8 cellular contexts compared by ENCODE assay signal in genomic region chr17:82246365-82247174, GRCh38. TPM values are rescaled to one million over a fixed set of nuclear protein-coding genes. Genes with fewer than 3 reads are reported as not detected.
DNase-seq lines count a peak whose midpoint lies in the region; ATAC-seq, FAIRE-seq and TF ChIP-seq lines count a peak whose summit lies in the region.

No MANE protein-coding gene starts in this region.

- POLR2A ChIA-PET in activated CD8-positive, alpha-beta T cell treated with anti-CD3 and anti-CD28 coated beads for 36 hours (lab: Charles Lee), result interaction anchor here (1.1 to 1.5 kb wide), 2 partner anchors 52 to 75 kb away, joined by 3 to 4 read pairs; no protein-coding TSS in a partner anchor

- peaks cover 63% of the 10 kb centered on the region for H3K36me3 Mint-ChIP-seq in activated CD8-positive, alpha-beta T cell treated with anti-CD3 and anti-CD28 coated beads for 36 hours (ENCODE audit: low read depth)

- FAIRE-seq in HTR-8/SVneo (lab: Jason Lieb, UNC), result no peak

- no peak overlapping the region for H3K4me3 Mint-ChIP-seq in activated CD8-positive, alpha-beta T cell treated with anti-CD3 and anti-CD28 coated beads for 36 hours

- TF ChIP-seq CTCF in activated CD8-positive, alpha-beta T cell treated with anti-CD3 and anti-CD28 coated beads for 36 hours (IDR thresholded peaks at IDR 0.05), result no peak
- TF ChIP-seq CTCF in left ventricle myocardium inferior (IDR thresholded peaks at IDR 0.05; ENCODE audit: borderline replicate concordance), result no peak

- H3K27me3 Mint-ChIP-seq in activated CD8-positive, alpha-beta T cell treated with anti-CD3 and anti-CD28 coated beads for 36 hours, result no peaks in the 10 kb centered on the region

- H3K27ac Mint-ChIP-seq in activated CD8-positive, alpha-beta T cell treated with anti-CD3 and anti-CD28 coated beads for 36 hours, result peak overlapping the region; percentile 74

- H3K9me3 Mint-ChIP-seq in activated CD8-positive, alpha-beta T cell treated with anti-CD3 and anti-CD28 coated beads for 36 hours, result no peaks in the 10 kb centered on the region

- H3K27ac ChIP-seq in left ventricle myocardium inferior (replicated peaks) (peak overlapping the region; percentile 75), substantia nigra (ENCODE audit: low read depth, low read length, poor library complexity, severe bottlenecking) (peak overlapping the region; percentile 30)

- intact Hi-C loops in activated CD8-positive, alpha-beta T cell treated with anti-CD3 and anti-CD28 coated beads for 36 hours (cut with micrococcal nuclease), result no loop called here
- intact Hi-C loops in left ventricle myocardium inferior (cut with micrococcal nuclease), result no loop called here

- no peak overlapping the region for H3K4me3 ChIP-seq in left ventricle myocardium inferior

- peaks cover 82% of the 10 kb centered on the region for H3K36me3 ChIP-seq in left ventricle myocardium inferior

- DNase-seq in NCI-H2196 (lab: John Stamatoyannopoulos, UW; ENCODE audit: unreplicated experiment), result peak; percentile 76
- no peak for DNase-seq in NCI-H2196 treated with DMSO at 0.1 percent for 48 hours (lab: John Stamatoyannopoulos, UW; ENCODE audit: unreplicated experiment)
- DNase-seq in activated CD8-positive, alpha-beta T cell treated with anti-CD3 and anti-CD28 coated beads for 36 hours, result no peak
- DNase-seq in left ventricle myocardium inferior, result no peak
- DNase-seq in substantia nigra (lab: John Stamatoyannopoulos, UW), result peak in 4 of 49 donors; percentile 13 to 72 (median 22)
- DNase-seq in SKM-1 treated with dmso at 0.1 percent for 144 hours (lab: John Stamatoyannopoulos, UW; ENCODE audit: unreplicated experiment), result no peak
- no peak for DNase-seq in HTR-8/SVneo (ENCODE audit: insufficient read length, low spot score)

- CTCF ChIA-PET in activated CD8-positive, alpha-beta T cell treated with anti-CD3 and anti-CD28 coated beads for 36 hours (lab: Charles Lee), result interaction anchor here (1.7 kb wide), 1 partner anchor 11 kb away, joined by 6 read pairs; no protein-coding TSS in a partner anchor

- H3K4me1 ChIP-seq in left ventricle myocardium inferior, result peaks cover 78% of the 10 kb centered on the region

- peaks cover 25% of the 10 kb centered on the region for H3K4me1 Mint-ChIP-seq in activated CD8-positive, alpha-beta T cell treated with anti-CD3 and anti-CD28 coated beads for 36 hours (ENCODE audit: low read depth)

- H3K9me3 ChIP-seq in left ventricle myocardium inferior (replicated peaks), result no peaks in the 10 kb centered on the region

- no peaks in the 10 kb centered on the region for H3K27me3 ChIP-seq in left ventricle myocardium inferior (ENCODE audit: low read depth)

- ATAC-seq in activated CD8-positive, alpha-beta T cell treated with anti-CD3 and anti-CD28 coated beads for 36 hours, result no peak
- no peak for ATAC-seq in GM19023 (IDR thresholded peaks at IDR 0.05; ENCODE audit: unreplicated experiment)

RNA-seq across cellular contexts. Expression of gene SLC16A3, which starts 17.7 kb away (rescaled TPM):
- 100 to 1,000 TPM; 183 to 193 TPM for total RNA-seq in activated CD8-positive, alpha-beta T cell treated with anti-CD3 and anti-CD28 coated beads for 36 hours
- 8.5 TPM for total RNA-seq in left ventricle myocardium inferior

RNA-seq across cellular contexts. Expression of gene CSNK1D, which starts 26.9 kb away (rescaled TPM):
- total RNA-seq in activated CD8-positive, alpha-beta T cell treated with anti-CD3 and anti-CD28 coated beads for 36 hours, result 10 to 100 TPM; 90.6 to 97.0 TPM
- 61.8 TPM for total RNA-seq in left ventricle myocardium inferior

RNA-seq across cellular contexts. Expression of gene CCDC57, which starts 33.9 kb away (rescaled TPM):
- total RNA-seq in activated CD8-positive, alpha-beta T cell treated with anti-CD3 and anti-CD28 coated beads for 36 hours, result 10 to 100 TPM; 56.6 to 64.2 TPM
- total RNA-seq in left ventricle myocardium inferior, result 8.1 TPM

Comparison
In these comparisons a context has a peak if more than half of its experiments do, and no peak if none do; other contexts are left out.
1. RNA of gene SLC16A3, which starts 17.7 kb away (total RNA-seq): 183 to 193 TPM in activated CD8-positive, alpha-beta T cell treated with anti-CD3 and anti-CD28 coated beads for 36 hours; 8.5 TPM in left ventricle myocardium inferior (single experiment); every median in the first group is over 10 times any median in the second.